In genomic region chr7:51060536-51060935, GRCh38 we compare ENCODE assay signal across 18 cellular contexts.
DNase-seq lines count a peak whose midpoint lies in the region; ATAC-seq and TF ChIP-seq lines count a peak whose summit lies in the region.
"Had no signal": no experiment of that assay in that cellular context is flagged by ENCODE, and none has a peak within 500 bp of the region (broad histone marks: within the 10 kb centered on the region; RNA-seq: fewer than 3 reads in every experiment).

No MANE protein-coding gene starts in this region.

- no peak for TF ChIP-seq CTCF in right atrium auricular region (IDR thresholded peaks at IDR 0.05)
- peak in 2 of 9 donors; percentile 12 to 27 for TF ChIP-seq CTCF in heart right ventricle (IDR thresholded peaks at IDR 0.05)
- peak; percentile 23 for TF ChIP-seq CTCF in epithelial cell of proximal tubule (conservative IDR thresholded peaks at IDR 0.05; ENCODE audit: low read depth, low read length)
- TF ChIP-seq CTCF in smooth muscle cell (IDR thresholded peaks at IDR 0.05; ENCODE audit: borderline replicate concordance, insufficient read depth, poor library complexity, severe bottlenecking), result peak; percentile 4

- H3K79me2 ChIP-seq in smooth muscle cell (ENCODE audit: low read depth), result no peaks in the 10 kb centered on the region
- H3K79me2 ChIP-seq: hepatocyte had no signal

- H3K4me3 ChIP-seq in right atrium auricular region (no peak overlapping the region), heart right ventricle (no peak overlapping the region), epithelial cell of proximal tubule (ENCODE audit: low read depth, low read length) (no peak overlapping the region), smooth muscle cell (no peak overlapping the region), SJCRH30 (no peak overlapping the region)
- H3K4me3 ChIP-seq: hepatocyte, sigmoid colon, suprapubic skin had no signal

- DNase-seq in right atrium auricular region (ENCODE audit: low spot score) (peak; percentile 16), heart right ventricle (no peak), OCI-M1 (lab: John Stamatoyannopoulos, UW) (peak; percentile 0), epithelial cell of proximal tubule (ENCODE audit: low read depth) (no peak), smooth muscle cell (lab: John Stamatoyannopoulos, UW; ENCODE audit: unreplicated experiment) (no peak), NCI-H774 (lab: John Stamatoyannopoulos, UW) (no peak), SJCRH30 (no peak)
- DNase-seq: activated CD4-positive, alpha-beta T cell treated with anti-CD3 and anti-CD28 coated beads, Interleukin-2, amount 50 U/mL, for 1 hour; activated T-cell treated with anti-CD3 and anti-CD28 coated beads, Interleukin-2, amount 50 U/mL, for 1 hour; Caco-2; NCI-H1105 treated with DMSO at 0.1 percent for 48 hours; NK-92 treated with Interleukin-12 subunit alpha and Interleukin-12 subunit beta, amount 100 ng/mL, for 24 hours; SIG-M5; sigmoid colon had no signal

- WGBS in heart right ventricle, 2 donors, result 66 to 76% methylated on average over 5 of the region's 5 CpGs
- WGBS in smooth muscle cell (ENCODE audit: low lambda C conversion rate), result 76% methylated on average over 5 of the region's 5 CpGs

- H3K9ac ChIP-seq in smooth muscle cell (ENCODE audit: low read depth), result no peak overlapping the region

- no peaks in the 10 kb centered on the region for H4K20me1 ChIP-seq in smooth muscle cell (ENCODE audit: low read depth)

- intact Hi-C loops in heart right ventricle (cut with DNase I), result loop anchor here in 8 of 10 donors (5.0 to 10.0 kb wide), 8 partner anchors 82 to 596 kb away; partner anchors contain the start of gene GRB10 (in 2 of the 8)

- no peak overlapping the region for H3K4me2 ChIP-seq in smooth muscle cell
- H3K4me2 ChIP-seq: hepatocyte had no signal

- H2AFZ ChIP-seq in smooth muscle cell (ENCODE audit: low read depth), result no peak overlapping the region
- H2AFZ ChIP-seq: hepatocyte had no signal

- H3K4me1 ChIP-seq in right atrium auricular region (peaks cover 0 to 10% of the 10 kb centered on the region in 2 donors), heart right ventricle (peaks cover 0 to 3% (median 0%) of the 10 kb centered on the region in 9 donors), smooth muscle cell (ENCODE audit: low read depth) (no peaks in the 10 kb centered on the region), SJCRH30 (no peaks in the 10 kb centered on the region)
- H3K4me1 ChIP-seq: Caco-2, sigmoid colon, suprapubic skin had no signal

- no peak for ATAC-seq in heart right ventricle
- no peak for ATAC-seq in HG03378 (IDR thresholded peaks at IDR 0.05; ENCODE audit: unreplicated experiment)
- ATAC-seq: activated naive CD4-positive, alpha-beta T cell treated with anti-CD3 and anti-CD28 coated beads, Interleukin-2, amount 50 U/mL, for 72 hours had no signal

- no peak overlapping the region for H3K27ac ChIP-seq in right atrium auricular region
- no peak overlapping the region for H3K27ac ChIP-seq in heart right ventricle
- H3K27ac ChIP-seq in smooth muscle cell (ENCODE audit: low read depth), result no peak overlapping the region
- no peak overlapping the region for H3K27ac ChIP-seq in SJCRH30
- H3K27ac ChIP-seq: hepatocyte, sigmoid colon, suprapubic skin had no signal

- H3K36me3 ChIP-seq in right atrium auricular region (no peaks in the 10 kb centered on the region), heart right ventricle (no peaks in the 10 kb centered on the region), smooth muscle cell (ENCODE audit: low read depth) (no peaks in the 10 kb centered on the region), SJCRH30 (no peaks in the 10 kb centered on the region)
- H3K36me3 ChIP-seq: sigmoid colon, suprapubic skin had no signal

- H3K27me3 ChIP-seq in right atrium auricular region (no peaks in the 10 kb centered on the region), heart right ventricle (no peaks in the 10 kb centered on the region), smooth muscle cell (ENCODE audit: low read depth) (no peaks in the 10 kb centered on the region), SJCRH30 (peaks cover 3% of the 10 kb centered on the region; the same call in 1 of the 2 replicates)
- H3K27me3 ChIP-seq: hepatocyte, sigmoid colon, suprapubic skin had no signal

- no peaks in the 10 kb centered on the region for H3K9me3 ChIP-seq in right atrium auricular region
- no peaks in the 10 kb centered on the region for H3K9me3 ChIP-seq in heart right ventricle
- no peaks in the 10 kb centered on the region for H3K9me3 ChIP-seq in smooth muscle cell (replicated peaks; ENCODE audit: low read depth)
- H3K9me3 ChIP-seq in SJCRH30 (replicated peaks), result no peaks in the 10 kb centered on the region
- H3K9me3 ChIP-seq: Caco-2, sigmoid colon, suprapubic skin had no signal

- H3F3A ChIP-seq in smooth muscle cell (ENCODE audit: low read depth), result no peaks in the 10 kb centered on the region

Comparison
In these comparisons a context has a peak if more than half of its experiments do, and no peak if none do; other contexts are left out.
1. DNase-seq: peak in right atrium auricular region (single experiment) and OCI-M1 (single experiment); none in heart right ventricle (0 of 2), epithelial cell of proximal tubule (single experiment), smooth muscle cell (single experiment), NCI-H774 (single experiment) and SJCRH30 (0 of 2).
2. CTCF ChIP-seq: peak in epithelial cell of proximal tubule (single experiment) and smooth muscle cell (single experiment); none in right atrium auricular region (0 of 2).